In genomic region chr19:19866599-19867248, GRCh38 we compare ENCODE assay signal across 8 cellular contexts. TPM values are rescaled to one million over a fixed set of nuclear protein-coding genes. Genes with fewer than 3 reads are reported as not detected.
A peak's percentile ranks its signal among the peaks of the same experiment; 100 is the strongest.
DNase-seq lines count a peak whose midpoint lies in the region; ATAC-seq and TF ChIP-seq lines count a peak whose summit lies in the region.

No MANE protein-coding gene starts in this region.

- peak overlapping the region; percentile 93 for H3K9ac ChIP-seq in SK-N-SH

- peaks cover 54% of the 10 kb centered on the region for H3K79me2 ChIP-seq in SK-N-SH (ENCODE audit: insufficient read depth)

- H3K27ac ChIP-seq in SK-N-SH (ENCODE audit: low read depth in 2 of 2, low read length in 1 of 2): peak overlapping the region; percentile 80 to 97

- ATAC-seq in SK-N-SH treated with all-trans-retinoic acid at 6 μM for 48 hours: no peak
- ATAC-seq in GM18498 (IDR thresholded peaks at IDR 0.05; ENCODE audit: unreplicated experiment): no peak

- H3K9me3 ChIP-seq in SK-N-SH: peaks cover 13% of the 10 kb centered on the region; the same call in 1 of the 2 replicates

- H3K36me3 ChIP-seq in SK-N-SH (replicated peaks in 1 of 2; ENCODE audit: control insufficient read depth in 1 of 2, insufficient read depth in 2 of 2, low read length in 1 of 2): peaks cover 0 to 11% of the 10 kb centered on the region in 2 experiments

- CTCF ChIA-PET in SK-N-SH (lab: Yijun Ruan, JAX): interaction anchor here (0.8 to 1.4 kb wide), 3 partner anchors 9 to 94 kb away, joined by 3 to 4 read pairs (median 3); no protein-coding TSS in a partner anchor

- WGBS in SK-N-SH (ENCODE audit: low lambda C conversion rate): 19% methylated on average over 23 of the region's 23 CpGs

- no peak for TF ChIP-seq CTCF in SK-N-SH (IDR thresholded peaks at IDR 0.05)

- peak; percentile 52 for DNase-seq in SK-N-SH
- peak; percentile 8 to 70 (median 15) for DNase-seq in T-helper 1 cell
- peak; percentile 23 for DNase-seq in astrocyte of the hippocampus (ENCODE audit: low read depth, low spot score)
- peak; percentile 82 for DNase-seq in iPS-NIHi7 (ENCODE audit: extremely low spot score)
- DNase-seq in stimulated activated CD4-positive, alpha-beta T cell treated with anti-CD3 and anti-CD28 coated beads, Interleukin-15, amount 100 ng/mL, for 24 hours: peak; percentile 61
- DNase-seq in glomerular visceral epithelial cell (ENCODE audit: extremely low spot score): no peak

- peak overlapping the region; percentile 99 for H2AFZ ChIP-seq in SK-N-SH (ENCODE audit: low read depth)

- H4K20me1 ChIP-seq in SK-N-SH (ENCODE audit: insufficient read depth): no peaks in the 10 kb centered on the region

- peaks cover 7% of the 10 kb centered on the region for H3F3A ChIP-seq in SK-N-SH (replicated peaks; ENCODE audit: insufficient read depth)

- H3K9me2 ChIP-seq in SK-N-SH: no peaks in the 10 kb centered on the region

- H3K27me3 ChIP-seq in SK-N-SH (ENCODE audit: insufficient read depth): no peaks in the 10 kb centered on the region

- H3K4me1 ChIP-seq in SK-N-SH (ENCODE audit: control insufficient read depth in 1 of 2, insufficient read depth in 2 of 2, low read depth in 1 of 2, low read length in 1 of 2): no peaks in the 10 kb centered on the region

- POLR2A ChIA-PET in SK-N-SH (lab: Yijun Ruan, JAX): interaction anchor here (1.2 to 1.8 kb wide), 7 partner anchors 35 to 300 kb away, joined by 3 to 40 read pairs (median 6); partner anchors contain the start of genes ZNF14, ZNF486, ZNF506 and ZNF93

- peak overlapping the region; percentile 92 for H3K4me2 ChIP-seq in SK-N-SH

- H3K4me3 ChIP-seq in SK-N-SH (ENCODE audit: low read depth in 2 of 2, low read length in 1 of 2): peak overlapping the region; percentile 78 to 97

- no peak for TF ChIP-seq RAD21 in SK-N-SH (IDR thresholded peaks at IDR 0.05; ENCODE audit: low read length)

- TF ChIP-seq EP300 in SK-N-SH (IDR thresholded peaks at IDR 0.05; ENCODE audit: borderline replicate concordance in 1 of 2, low read depth in 1 of 2, low read length in 1 of 2): no peak

TF ChIP-seq in SK-N-SH, 30 proteins besides CTCF, POLR2A, EP300 and RAD21:
- TF ChIP-seq TAF1 (IDR thresholded peaks at IDR 0.05; ENCODE audit: borderline replicate concordance, low read depth, low read length) (0 out of 2 replicates have a peak, but pooled peaks have one; percentile 4), IRF3 (IDR thresholded peaks at IDR 0.05; ENCODE audit: low read depth, low read length) (no peak)

TF ChIP-seq in SK-N-SH treated with all-trans-retinoic acid at 6 μM for 48 hours, 23 proteins besides CTCF, POLR2A, EP300 and RAD21:
- no peak for TF ChIP-seq OSR1 (CRISPR knock-in tag; IDR thresholded peaks at IDR 0.05)
- TF ChIP-seq RARB (CRISPR knock-in tag; IDR thresholded peaks at IDR 0.05): no peak
- TF ChIP-seq CSDC2 (CRISPR knock-in tag; IDR thresholded peaks at IDR 0.05): no peak

RNA-seq across cellular contexts. Expression of gene ZNF253, which starts 1.0 kb away (rescaled TPM):
- polyA plus RNA-seq in SK-N-SH (2012; rRNA removed): 0.79 and 0.81 TPM in 2 replicates
- 1.4 and 1.6 TPM in 2 replicates for polyA plus RNA-seq in SK-N-SH (2012; cell fraction: cytosol; rRNA removed)
- polyA plus RNA-seq in SK-N-SH (2012; cell fraction: nucleus; rRNA removed): 1.2 and 1.6 TPM in 2 replicates

RNA-seq across cellular contexts. Expression of gene ZNF93, which starts 34.0 kb away (rescaled TPM):
- 4.3 and 6.7 TPM in 2 replicates for polyA plus RNA-seq in SK-N-SH (2012; rRNA removed)
- polyA plus RNA-seq in SK-N-SH (2012; cell fraction: cytosol; rRNA removed): 5.8 and 6.2 TPM in 2 replicates
- polyA plus RNA-seq in SK-N-SH (2012; cell fraction: nucleus; rRNA removed): 5.3 and 8.7 TPM in 2 replicates

RNA-seq across cellular contexts. Expression of gene ZNF506, which starts 45.2 kb away (rescaled TPM):
- polyA plus RNA-seq in SK-N-SH (2012; rRNA removed): 4.1 and 7.3 TPM in 2 replicates
- polyA plus RNA-seq in SK-N-SH (2012; cell fraction: cytosol; rRNA removed): 5.6 and 6.4 TPM in 2 replicates
- polyA plus RNA-seq in SK-N-SH (2012; cell fraction: nucleus; rRNA removed): 8.3 and 10.9 TPM in 2 replicates
